ENCODE assay signal across 29 cellular contexts in genomic region chr11:120096326-120096725, GRCh38. TPM values are rescaled to one million over a fixed set of nuclear protein-coding genes. Genes with fewer than 3 reads are reported as not detected.
"Had no signal": no experiment of that assay in that cellular context is flagged by ENCODE, and none has a peak within 500 bp of the region (broad histone marks: within the 10 kb centered on the region; RNA-seq: fewer than 3 reads in every experiment).

No MANE protein-coding gene starts in this region.

- ATAC-seq: activated CD4-positive, alpha-beta T cell treated with anti-CD3 and anti-CD28 coated beads for 36 hours; activated CD8-positive, alpha-beta memory T cell treated with anti-CD3 and anti-CD28 coated beads, Interleukin-2, amount 10 ng/mL, durations not matched to agents 7 days and 5 days; activated CD8-positive, alpha-beta T cell treated with anti-CD3 and anti-CD28 coated beads, Interleukin-2, amount 10 ng/mL, durations not matched to agents 7 days and 5 days; activated naive CD8-positive, alpha-beta T cell treated with anti-CD3 and anti-CD28 coated beads, Interleukin-2, amount 50 U/mL, for 24 hours; gastrocnemius medialis; left ventricle myocardium superior; naive thymus-derived CD4-positive, alpha-beta T cell; pancreas; psoas muscle; T-cell had no signal

- H3K4me1 Mint-ChIP-seq: activated CD4-positive, alpha-beta T cell treated with anti-CD3 and anti-CD28 coated beads for 36 hours; activated CD8-positive, alpha-beta memory T cell treated with anti-CD3 and anti-CD28 coated beads, Interleukin-2, amount 10 ng/mL, durations not matched to agents 7 days and 5 days; activated naive CD4-positive, alpha-beta T cell treated with anti-CD3 and anti-CD28 coated beads, Interleukin-2, amount 50 U/mL, for 24 hours; activated naive CD8-positive, alpha-beta T cell treated with anti-CD3 and anti-CD28 coated beads, Interleukin-2, amount 50 U/mL, for 24 hours; naive thymus-derived CD4-positive, alpha-beta T cell; T-cell had no signal

- H3K9me3 Mint-ChIP-seq: activated naive CD4-positive, alpha-beta T cell treated with anti-CD3 and anti-CD28 coated beads, Interleukin-2, amount 50 U/mL, for 24 hours; activated naive CD8-positive, alpha-beta T cell treated with anti-CD3 and anti-CD28 coated beads, Interleukin-2, amount 50 U/mL, for 24 hours; activated T-helper 2 cell treated with anti-CD3 and anti-CD28 coated beads, Interferon-gamma antibody, Interleukin-2, Interleukin-4, amounts not matched to agents 10 μg/mL and 5 μg/mL and 100 μg/mL, durations not matched to agents 14 hours and 24 hours and 36 hours; mesothelial cell of epicardium; T-cell; T-helper 2 cell treated with Interferon-gamma antibody and Interleukin-4, amounts not matched to agents 5 μg/mL and 100 μg/mL, for 36 hours had no signal

- H3K36me3 Mint-ChIP-seq: activated CD8-positive, alpha-beta memory T cell treated with anti-CD3 and anti-CD28 coated beads, Interleukin-2, amount 10 ng/mL, durations not matched to agents 7 days and 5 days; activated naive CD4-positive, alpha-beta T cell treated with anti-CD3 and anti-CD28 coated beads, Interleukin-2, amount 50 U/mL, for 24 hours; mesothelial cell of epicardium; naive thymus-derived CD4-positive, alpha-beta T cell; T-cell had no signal

- H3K4me3 ChIP-seq: breast epithelium, gastrocnemius medialis, pancreas, psoas muscle, smooth muscle cell, suprapubic skin, tibial artery, uterus had no signal

- H3K4me3 Mint-ChIP-seq: activated CD4-positive, alpha-beta T cell treated with anti-CD3 and anti-CD28 coated beads for 36 hours; activated CD8-positive, alpha-beta memory T cell treated with anti-CD3 and anti-CD28 coated beads, Interleukin-2, amount 10 ng/mL, durations not matched to agents 7 days and 5 days; activated CD8-positive, alpha-beta T cell treated with anti-CD3 and anti-CD28 coated beads, Interleukin-2, amount 10 ng/mL, durations not matched to agents 7 days and 5 days; activated naive CD4-positive, alpha-beta T cell treated with anti-CD3 and anti-CD28 coated beads, Interleukin-2, amount 50 U/mL, for 24 hours; activated naive CD8-positive, alpha-beta T cell treated with anti-CD3 and anti-CD28 coated beads, Interleukin-2, amount 50 U/mL, for 24 hours; naive thymus-derived CD4-positive, alpha-beta T cell; T-cell; T-helper 2 cell treated with Interferon-gamma antibody and Interleukin-4, amounts not matched to agents 5 μg/mL and 100 μg/mL, for 36 hours had no signal

- H3K9me3 ChIP-seq: breast epithelium, gastrocnemius medialis, neutrophil, pancreas, psoas muscle, suprapubic skin, tibial artery, uterus had no signal

- H3K27ac Mint-ChIP-seq: activated CD4-positive, alpha-beta T cell treated with anti-CD3 and anti-CD28 coated beads for 36 hours; activated CD8-positive, alpha-beta memory T cell treated with anti-CD3 and anti-CD28 coated beads, Interleukin-2, amount 10 ng/mL, durations not matched to agents 7 days and 5 days; activated CD8-positive, alpha-beta T cell treated with anti-CD3 and anti-CD28 coated beads, Interleukin-2, amount 10 ng/mL, durations not matched to agents 7 days and 5 days; activated naive CD4-positive, alpha-beta T cell treated with anti-CD3 and anti-CD28 coated beads, Interleukin-2, amount 50 U/mL, for 24 hours; activated naive CD8-positive, alpha-beta T cell treated with anti-CD3 and anti-CD28 coated beads, Interleukin-2, amount 50 U/mL, for 24 hours; activated T-helper 2 cell treated with anti-CD3 and anti-CD28 coated beads, Interferon-gamma antibody, Interleukin-2, Interleukin-4, amounts not matched to agents 10 μg/mL and 5 μg/mL and 100 μg/mL, durations not matched to agents 14 hours and 24 hours and 36 hours; naive thymus-derived CD4-positive, alpha-beta T cell; T-cell; T-helper 2 cell treated with Interferon-gamma antibody and Interleukin-4, amounts not matched to agents 5 μg/mL and 100 μg/mL, for 36 hours had no signal

- H3K27me3 ChIP-seq: gastrocnemius medialis, pancreas, uterus had no signal

- H3K27ac ChIP-seq: breast epithelium, gastrocnemius medialis, neutrophil, pancreas, psoas muscle, suprapubic skin, tibial artery, uterus had no signal

- H3K4me1 ChIP-seq: breast epithelium, gastrocnemius medialis, psoas muscle, suprapubic skin had no signal

- H3K36me3 ChIP-seq: breast epithelium, gastrocnemius medialis, neutrophil, pancreas, suprapubic skin, tibial artery, uterus had no signal

- DNase-seq: activated CD4-positive, alpha-beta T cell treated with anti-CD3 and anti-CD28 coated beads for 36 hours; activated CD4-positive, CD25-positive, alpha-beta regulatory T cell; activated CD8-positive, alpha-beta memory T cell treated with anti-CD3 and anti-CD28 coated beads, Interleukin-2, amount 10 ng/mL, durations not matched to agents 7 days and 5 days; activated CD8-positive, alpha-beta T cell treated with anti-CD3 and anti-CD28 coated beads, Interleukin-2, amount 10 ng/mL, durations not matched to agents 7 days and 5 days; activated naive CD8-positive, alpha-beta T cell treated with anti-CD3 and anti-CD28 coated beads, Interleukin-2, amount 50 U/mL, for 24 hours; activated T-cell treated with anti-CD3 and anti-CD28 coated beads, Interleukin-2, amount 50 U/mL, for 48 hours; amygdala; dermis blood vessel endothelial cell; effector CD8-positive, alpha-beta T cell; erythroblast; gastrocnemius medialis; glutamatergic neuron; left ventricle myocardium superior; naive thymus-derived CD4-positive, alpha-beta T cell; pancreas; psoas muscle; stimulated activated naive CD4-positive, alpha-beta T cell; T-cell; tibial artery had no signal

RNA-seq across cellular contexts. Expression of gene TRIM29, which starts 41.6 kb away (rescaled TPM):
- total RNA-seq: activated CD4-positive, alpha-beta T cell treated with anti-CD3 and anti-CD28 coated beads for 36 hours; activated CD8-positive, alpha-beta memory T cell treated with anti-CD3 and anti-CD28 coated beads, Interleukin-2, amount 10 ng/mL, durations not matched to agents 7 days and 5 days; activated CD8-positive, alpha-beta T cell treated with anti-CD3 and anti-CD28 coated beads, Interleukin-2, amount 10 ng/mL, durations not matched to agents 7 days and 5 days; activated T-helper 2 cell treated with anti-CD3 and anti-CD28 coated beads, Interferon-gamma antibody, Interleukin-2, Interleukin-4, amounts not matched to agents 10 μg/mL and 5 μg/mL and 100 μg/mL, durations not matched to agents 14 hours and 24 hours and 36 hours; dermis blood vessel endothelial cell; lung microvascular endothelial cell; naive thymus-derived CD4-positive, alpha-beta T cell; T-cell had no signal
- polyA plus RNA-seq: naive thymus-derived CD4-positive, alpha-beta T cell had no signal
